Comparison of ENCODE assay signal across 20 cellular contexts in genomic region chrY:14802125-14802524, GRCh38.
DNase-seq lines count a peak whose midpoint lies in the region; ATAC-seq and TF ChIP-seq lines count a peak whose summit lies in the region.
"Had no signal": no experiment of that assay in that cellular context is flagged by ENCODE, and none has a peak within 500 bp of the region (broad histone marks: within the 10 kb centered on the region; RNA-seq: fewer than 3 reads in every experiment).

No MANE protein-coding gene starts in this region.

- in situ Hi-C loops in Caki2 (cut with HindIII; ENCODE audit: low pct_unique_long_range_greater_than_20kb, low sequenced_read_pairs): no loop called here

- DNase-seq in Caki2 (ENCODE audit: low read depth) (peak; percentile 33), LHCN-M2 (ENCODE audit: low read depth) (peak; percentile 75), choroid plexus epithelial cell (ENCODE audit: low read depth) (peak; percentile 79), left kidney (ENCODE audit: low read depth, low spot score) (peak; percentile 2), NCI-H526 treated with DMSO at 0.1 percent for 48 hours (lab: John Stamatoyannopoulos, UW) (no peak), NOMO-1 treated with dmso at 0.1 percent for 144 hours (lab: John Stamatoyannopoulos, UW; ENCODE audit: unreplicated experiment) (no peak)
- DNase-seq: activated CD4-positive, alpha-beta T cell treated with anti-CD3 and anti-CD28 coated beads, Interleukin-2, amount 50 U/mL, for 1 hour; activated naive CD4-positive, alpha-beta T cell treated with anti-CD3 and anti-CD28 coated beads, Interleukin-2, amount 50 U/mL, for 16 hours; Karpas-422; left ventricle myocardium superior; NCI-H1048; NCI-H187; NCI-H774; posterior cingulate gyrus; stimulated activated CD4-positive, alpha-beta T cell treated with anti-CD3 and anti-CD28 coated beads, Interleukin-15, amount 100 ng/mL, for 24 hours; T1000; thyroid gland had no signal

- no peak for ATAC-seq in HG02970 (IDR thresholded peaks at IDR 0.05; ENCODE audit: low FRiP score, unreplicated experiment)
- no peak for ATAC-seq in HG03097 (IDR thresholded peaks at IDR 0.05; ENCODE audit: low FRiP score, unreplicated experiment)
- ATAC-seq: left ventricle myocardium superior, sciatic nerve had no signal

- no peak overlapping the region for H3K4me3 ChIP-seq in choroid plexus epithelial cell (ENCODE audit: low read depth, low read length)
- H3K4me3 ChIP-seq: thyroid gland had no signal

- TF ChIP-seq CTCF in choroid plexus epithelial cell (conservative IDR thresholded peaks at IDR 0.05; ENCODE audit: low read depth, low read length): no peak

Comparison
In these comparisons a context has a peak if more than half of its experiments do, and no peak if none do; other contexts are left out.
1. DNase-seq: peak in Caki2 (single experiment), LHCN-M2 (single experiment), choroid plexus epithelial cell (single experiment) and left kidney (single experiment); none in NCI-H526 treated with DMSO at 0.1 percent for 48 hours (single experiment) and NOMO-1 treated with dmso at 0.1 percent for 144 hours (single experiment).